ENCODE assay signal across 24 cellular contexts in the genomic region with DNA sequence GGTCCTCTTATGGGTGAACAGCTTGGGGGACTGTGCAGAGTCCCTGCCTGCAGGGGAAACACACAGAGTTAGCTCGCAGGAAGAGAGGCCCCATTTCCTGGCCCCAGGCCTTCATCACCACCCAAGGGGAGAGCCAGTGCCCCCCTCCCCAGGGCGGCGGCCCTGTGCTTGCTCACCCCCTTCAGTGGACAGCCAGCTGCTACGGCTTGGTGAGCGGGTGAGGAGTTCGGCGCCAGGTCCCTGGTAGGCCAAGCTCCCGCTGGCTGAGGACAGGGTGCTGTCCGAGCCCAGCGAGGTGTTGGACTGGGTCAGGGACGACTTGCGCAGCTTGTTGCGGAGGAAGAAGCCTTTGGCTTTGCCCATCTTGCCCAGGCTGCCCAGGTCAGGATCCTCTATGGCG. TPM values are rescaled to one million over a fixed set of nuclear protein-coding genes. Genes with fewer than 3 reads are reported as not detected.
DNase-seq lines count a peak whose midpoint lies in the region; TF ChIP-seq lines count a peak whose summit lies in the region.
"Had no signal": no experiment of that assay in that cellular context is flagged by ENCODE, and none has a peak within 500 bp of the region (broad histone marks: within the 10 kb centered on the region; RNA-seq: fewer than 3 reads in every experiment).

No MANE protein-coding gene starts in this region.

- H3K9me3 ChIP-seq in ascending aorta, result no peaks in the 10 kb centered on the region
- H3K9me3 ChIP-seq in mesodermal cell (ENCODE audit: control insufficient read depth, low read length), result no peaks in the 10 kb centered on the region
- H3K9me3 ChIP-seq in spleen, result no peaks in the 10 kb centered on the region
- H3K9me3 ChIP-seq: HAP-1, MG63 had no signal

- H3K27ac ChIP-seq in ascending aorta, result peak overlapping the region; percentile 92 to 93
- H3K27ac ChIP-seq in mesodermal cell (ENCODE audit: low read depth, low read length, severe bottlenecking), result peak overlapping the region; percentile 91
- peak overlapping the region in 6 of 8 donors; percentile 35 to 58 (median 46) for H3K27ac ChIP-seq in spleen

- no peak overlapping the region; the same call in 1 of the 2 replicates for H3K4me3 Mint-ChIP-seq in HFFc6
- H3K4me3 Mint-ChIP-seq: activated naive CD4-positive, alpha-beta T cell treated with anti-CD3 and anti-CD28 coated beads, Interleukin-2, amount 10 ng/mL, durations not matched to agents 7 days and 5 days; CD4-positive, alpha-beta memory T cell; naive thymus-derived CD8-positive, alpha-beta T cell; stimulated activated memory B cell treated with anti-CD40 and anti-IgM and Interleukin-4, amounts not matched to agents 10 μg/mL and 1 μg/mL and 100 μg/mL, for 72 hours; T-cell had no signal

- TF ChIP-seq CTCF in HFFc6 (IDR thresholded peaks at IDR 0.05) (no peak), ascending aorta (IDR thresholded peaks at IDR 0.05) (no peak), spleen (IDR thresholded peaks at IDR 0.05 in 8 of 11, conservative IDR thresholded peaks at IDR 0.05 in 3 of 11) (no peak)

- no peaks in the 10 kb centered on the region for H3K9me3 Mint-ChIP-seq in HFFc6
- H3K9me3 Mint-ChIP-seq: activated naive CD4-positive, alpha-beta T cell treated with anti-CD3 and anti-CD28 coated beads, Interleukin-2, amount 10 ng/mL, durations not matched to agents 7 days and 5 days; CD4-positive, alpha-beta memory T cell; naive thymus-derived CD8-positive, alpha-beta T cell; stimulated activated memory B cell treated with anti-CD40 and anti-IgM and Interleukin-4, amounts not matched to agents 10 μg/mL and 1 μg/mL and 100 μg/mL, for 72 hours; T-cell had no signal

- H3K4me1 ChIP-seq in ascending aorta (peaks cover 23 to 77% of the 10 kb centered on the region in 2 donors), mesodermal cell (ENCODE audit: control insufficient read depth, insufficient read depth, low read length, poor library complexity, severe bottlenecking) (peaks cover 52% of the 10 kb centered on the region), spleen (peaks cover 3 to 99% (median 54%) of the 10 kb centered on the region in 6 donors)
- H3K4me1 ChIP-seq: HAP-1 had no signal

- H3K4me3 ChIP-seq in ascending aorta (peak overlapping the region; percentile 39 to 60), mesodermal cell (ENCODE audit: extremely low read depth, insufficient read depth, low read length, poor library complexity, severe bottlenecking) (no peak overlapping the region), spleen (no peak overlapping the region)
- H3K4me3 ChIP-seq: HAP-1, MG63, skin epidermis had no signal

- TF ChIP-seq POLR2A in spleen (IDR thresholded peaks at IDR 0.05), result no peak

- intact Hi-C loops in ascending aorta (cut with DNase I), result loop anchor here (1.0 to 5.0 kb wide), 5 partner anchors 17 to 196 kb away; a partner anchor contains a TSS
- intact Hi-C loops in spleen (cut with DNase I; ENCODE audit: low total_unique reads), result loop anchor here (5.0 kb wide), 1 partner anchor 74 kb away; no protein-coding TSS in a partner anchor

- H3K27ac Mint-ChIP-seq in HFFc6, result peak overlapping the region; percentile 96
- H3K27ac Mint-ChIP-seq: activated naive CD4-positive, alpha-beta T cell treated with anti-CD3 and anti-CD28 coated beads, Interleukin-2, amount 10 ng/mL, durations not matched to agents 7 days and 5 days; stimulated activated memory B cell treated with anti-CD40 and anti-IgM and Interleukin-4, amounts not matched to agents 10 μg/mL and 1 μg/mL and 100 μg/mL, for 72 hours; T-cell had no signal

- no peak for DNase-seq in HFFc6
- DNase-seq in ascending aorta (ENCODE audit: low spot score in 2 of 2), result no peak
- no peak for DNase-seq in spleen
- no peak for DNase-seq in UCSD-AML1 (lab: John Stamatoyannopoulos, UW; ENCODE audit: unreplicated experiment)
- DNase-seq in SIG-M5 treated with dmso at 0.1 percent for 504 hours (lab: John Stamatoyannopoulos, UW; ENCODE audit: unreplicated experiment), result no peak
- DNase-seq in NCI-H345 (lab: John Stamatoyannopoulos, UW), result no peak
- no peak for DNase-seq in NCI-H446 (lab: John Stamatoyannopoulos, UW)
- DNase-seq: activated CD4-positive, alpha-beta T cell treated with anti-CD3 and anti-CD28 coated beads for 48 hours; activated naive CD4-positive, alpha-beta T cell treated with anti-CD3 and anti-CD28 coated beads, Interleukin-2, amount 10 ng/mL, durations not matched to agents 7 days and 5 days; CD4-positive, alpha-beta memory T cell; DMS153; foreskin melanocyte; GF-D8; kidney glomerular epithelial cell; MG63; naive thymus-derived CD8-positive, alpha-beta T cell; NCI-H1436; NCI-H526; RPMI8226; T-cell had no signal

- H3K27me3 Mint-ChIP-seq in HFFc6 (ENCODE audit: insufficient read depth), result peaks cover 4% of the 10 kb centered on the region
- H3K27me3 Mint-ChIP-seq: activated naive CD4-positive, alpha-beta T cell treated with anti-CD3 and anti-CD28 coated beads, Interleukin-2, amount 10 ng/mL, durations not matched to agents 7 days and 5 days; CD4-positive, alpha-beta memory T cell; naive thymus-derived CD8-positive, alpha-beta T cell; T-cell had no signal

- 95 to 98% methylated on average over 14 of the region's 14 CpGs for WGBS in mesodermal cell (ENCODE audit: insufficient coverage in 2 of 2), 2 experiments
- WGBS in spleen, 5 donors, result 68 to 83% (median 78%) methylated on average over 13 to 14 of the region's 14 CpGs

- peaks cover 5% of the 10 kb centered on the region for H3K36me3 Mint-ChIP-seq in HFFc6 (ENCODE audit: low read depth)

- no peaks in the 10 kb centered on the region for H3K27me3 ChIP-seq in ascending aorta
- H3K27me3 ChIP-seq in spleen (replicated peaks in 1 of 7), result no peaks in the 10 kb centered on the region
- H3K27me3 ChIP-seq: MG63 had no signal

- peaks cover 0 to 30% of the 10 kb centered on the region in 2 donors for H3K36me3 ChIP-seq in ascending aorta
- H3K36me3 ChIP-seq in mesodermal cell (ENCODE audit: control insufficient read depth, insufficient read depth, low read length), result peaks cover 34% of the 10 kb centered on the region
- H3K36me3 ChIP-seq in spleen, result peaks cover 0 to 47% (median 17%) of the 10 kb centered on the region in 6 donors

- H3K4me1 Mint-ChIP-seq in HFFc6 (ENCODE audit: low read depth), result peaks cover 88% of the 10 kb centered on the region
- H3K4me1 Mint-ChIP-seq: activated naive CD4-positive, alpha-beta T cell treated with anti-CD3 and anti-CD28 coated beads, Interleukin-2, amount 10 ng/mL, durations not matched to agents 7 days and 5 days had no signal

RNA-seq across cellular contexts. Expression of a gene that starts 17.2 kb away (rescaled TPM):
- 10 to 100 TPM; 10.2 to 17.0 (median 14.7) TPM for total RNA-seq in HFFc6 (2021; fragmentation: NEBNext Ultra II Directional; extraction: Animal tissue kit (Norgen Biotek cat#: 25700))
- total RNA-seq in ascending aorta, result 9.3 TPM
- polyA plus RNA-seq in mesodermal cell (2013, experiment 1 of 2), result 8.6 TPM
- 7.5 TPM for polyA plus RNA-seq in mesodermal cell (2013, experiment 2 of 2)
- total RNA-seq in spleen, result 10 to 100 TPM; 18.8 to 41.4 (median 29.0) TPM
- polyA plus RNA-seq in spleen, result 1 to 10 TPM; 2.6 to 9.0 (median 5.4) TPM

RNA-seq across cellular contexts. Expression of a gene that starts 24.0 kb away (rescaled TPM):
- total RNA-seq in HFFc6 (2021; fragmentation: NEBNext Ultra II Directional; extraction: Animal tissue kit (Norgen Biotek cat#: 25700)), result 10 to 100 TPM; 76.7 to 92.0 (median 83.6) TPM
- total RNA-seq in ascending aorta, result 95.3 TPM
- 17.4 TPM for polyA plus RNA-seq in mesodermal cell (2013, experiment 1 of 2)
- 16.0 TPM for polyA plus RNA-seq in mesodermal cell (2013, experiment 2 of 2)
- total RNA-seq in spleen, result 100 to 1,000 TPM in 4 of 7 donors, 10 to 100 TPM in 3; 43.2 to 127 (median 101) TPM
- 10 to 100 TPM in 2 of 3 donors, 1 to 10 TPM in 1; 9.5 to 42.9 (median 14.2) TPM for polyA plus RNA-seq in spleen

Comparison
In these comparisons a context has a peak if more than half of its experiments do, and no peak if none do; other contexts are left out.
1. H3K4me3 ChIP-seq: peak in ascending aorta (2 of 2); none in mesodermal cell (single experiment) and spleen (0 of 8).
2. Peak in every context shown above with its lines, with median percentiles within 50 percentile points of each other: H3K27ac ChIP-seq.